Comparison of ENCODE assay signal across 16 cellular contexts in genomic region chr20:24098886-24099285, GRCh38.
A peak's percentile ranks its signal among the peaks of the same experiment; 100 is the strongest.
DNase-seq lines count a peak whose midpoint lies in the region; ATAC-seq and TF ChIP-seq lines count a peak whose summit lies in the region.
"Had no signal": no experiment of that assay in that cellular context is flagged by ENCODE, and none has a peak within 500 bp of the region (broad histone marks: within the 10 kb centered on the region; RNA-seq: fewer than 3 reads in every experiment).

No MANE protein-coding gene starts in this region.

- H3K4me3 Mint-ChIP-seq in HFFc6: no peak overlapping the region
- no peak overlapping the region for H3K4me3 Mint-ChIP-seq in natural killer cell
- H3K4me3 Mint-ChIP-seq: activated CD8-positive, alpha-beta T cell treated with anti-CD3 and anti-CD28 coated beads, Interleukin-2, amount 10 ng/mL, durations not matched to agents 7 days and 5 days had no signal

- peak overlapping the region; percentile 76 for H3K4me2 ChIP-seq in smooth muscle cell
- H3K4me2 ChIP-seq: BLaER1 treated with 17β-estradiol and CSF1 and Interleukin-3, amounts not matched to agents 10 nM and 100 nM had no signal

- H3K4me3 ChIP-seq in smooth muscle cell: no peak overlapping the region
- H3K4me3 ChIP-seq: BLaER1 treated with 17β-estradiol and CSF1 and Interleukin-3, amounts not matched to agents 10 nM and 100 nM; heart left ventricle had no signal

- TF ChIP-seq CTCF in HFFc6 (IDR thresholded peaks at IDR 0.05) (no peak), foreskin keratinocyte (conservative IDR thresholded peaks at IDR 0.05) (no peak), smooth muscle cell (IDR thresholded peaks at IDR 0.05; ENCODE audit: borderline replicate concordance, insufficient read depth, poor library complexity, severe bottlenecking) (no peak), natural killer cell (IDR thresholded peaks at IDR 0.05) (no peak)

- no peaks in the 10 kb centered on the region for H4K20me1 ChIP-seq in smooth muscle cell (ENCODE audit: low read depth)
- H4K20me1 ChIP-seq: BLaER1 treated with 17β-estradiol and CSF1 and Interleukin-3, amounts not matched to agents 10 nM and 100 nM had no signal

- H3K36me3 Mint-ChIP-seq in HFFc6 (ENCODE audit: low read depth) (no peaks in the 10 kb centered on the region), natural killer cell (no peaks in the 10 kb centered on the region)

- no peaks in the 10 kb centered on the region for H3K9me3 ChIP-seq in smooth muscle cell (replicated peaks; ENCODE audit: low read depth)
- H3K9me3 ChIP-seq: BLaER1 treated with 17β-estradiol and CSF1 and Interleukin-3, amounts not matched to agents 10 nM and 100 nM; heart left ventricle had no signal

- no peak overlapping the region for H2AFZ ChIP-seq in smooth muscle cell (ENCODE audit: low read depth)
- H2AFZ ChIP-seq: parathyroid adenoma had no signal

- H3K4me1 ChIP-seq in foreskin keratinocyte (peaks cover 30% of the 10 kb centered on the region), smooth muscle cell (ENCODE audit: low read depth) (peaks cover 26% of the 10 kb centered on the region)
- H3K4me1 ChIP-seq: heart left ventricle, parathyroid adenoma had no signal

- peak; percentile 16 for ATAC-seq in foreskin keratinocyte
- ATAC-seq in natural killer cell: no peak
- ATAC-seq: activated CD8-positive, alpha-beta T cell treated with anti-CD3 and anti-CD28 coated beads, Interleukin-2, amount 10 ng/mL, durations not matched to agents 7 days and 5 days; Panc1 had no signal

- intact Hi-C loops in natural killer cell (cut with micrococcal nuclease): no loop called here

- H3K27ac ChIP-seq in foreskin keratinocyte: no peak overlapping the region
- H3K27ac ChIP-seq in smooth muscle cell (ENCODE audit: low read depth): peak overlapping the region; percentile 84
- H3K27ac ChIP-seq: BLaER1 treated with 17β-estradiol and CSF1 and Interleukin-3, amounts not matched to agents 10 nM and 100 nM; heart left ventricle; parathyroid adenoma; WERI-Rb-1 had no signal

- H3K9me3 Mint-ChIP-seq in HFFc6: no peaks in the 10 kb centered on the region
- no peaks in the 10 kb centered on the region for H3K9me3 Mint-ChIP-seq in natural killer cell

- H3K27me3 Mint-ChIP-seq in HFFc6 (ENCODE audit: insufficient read depth) (peaks cover 5% of the 10 kb centered on the region; the same call in 1 of the 2 replicates), natural killer cell (ENCODE audit: low read depth in 2 of 2) (peaks cover 0 to 2% of the 10 kb centered on the region in 2 donors)

- H3K27ac Mint-ChIP-seq in HFFc6 (no peak overlapping the region), natural killer cell (no peak overlapping the region)
- H3K27ac Mint-ChIP-seq: activated CD8-positive, alpha-beta T cell treated with anti-CD3 and anti-CD28 coated beads, Interleukin-2, amount 10 ng/mL, durations not matched to agents 7 days and 5 days had no signal

- H3K79me2 ChIP-seq in smooth muscle cell (ENCODE audit: low read depth): no peaks in the 10 kb centered on the region
- H3K79me2 ChIP-seq: parathyroid adenoma had no signal

- H3K36me3 ChIP-seq in smooth muscle cell (ENCODE audit: low read depth): no peaks in the 10 kb centered on the region
- H3K36me3 ChIP-seq: BLaER1 treated with 17β-estradiol and CSF1 and Interleukin-3, amounts not matched to agents 10 nM and 100 nM; heart left ventricle; WERI-Rb-1 had no signal

- H3K27me3 ChIP-seq in foreskin keratinocyte (no peaks in the 10 kb centered on the region), smooth muscle cell (ENCODE audit: low read depth) (no peaks in the 10 kb centered on the region)
- H3K27me3 ChIP-seq: BLaER1 treated with 17β-estradiol and CSF1 and Interleukin-3, amounts not matched to agents 10 nM and 100 nM had no signal

- peak overlapping the region; percentile 20 for H3K9ac ChIP-seq in smooth muscle cell (ENCODE audit: low read depth)
- H3K9ac ChIP-seq: BLaER1 treated with 17β-estradiol and CSF1 and Interleukin-3, amounts not matched to agents 10 nM and 100 nM; parathyroid adenoma had no signal

- peaks cover 17% of the 10 kb centered on the region for H3K4me1 Mint-ChIP-seq in HFFc6 (ENCODE audit: low read depth)
- peaks cover 23 to 27% of the 10 kb centered on the region in 2 donors for H3K4me1 Mint-ChIP-seq in natural killer cell

- H3F3A ChIP-seq in smooth muscle cell (ENCODE audit: low read depth): peaks cover 21% of the 10 kb centered on the region

- peak; percentile 8 for DNase-seq in HFFc6
- DNase-seq in astrocyte of the hippocampus (ENCODE audit: low read depth, low spot score): peak; percentile 6
- peak in 1 of 2 donors; percentile 66 for DNase-seq in foreskin keratinocyte
- no peak for DNase-seq in smooth muscle cell (lab: John Stamatoyannopoulos, UW; ENCODE audit: unreplicated experiment)
- DNase-seq in SIG-M5 treated with dmso at 0.1 percent for 504 hours (lab: John Stamatoyannopoulos, UW; ENCODE audit: unreplicated experiment): no peak
- DNase-seq in activated naive CD4-positive, alpha-beta T cell treated with Interleukin-2 at 50 U/mL for 16 hours: no peak
- DNase-seq in natural killer cell: no peak
- DNase-seq: activated CD8-positive, alpha-beta T cell treated with anti-CD3 and anti-CD28 coated beads, Interleukin-2, amount 10 ng/mL, durations not matched to agents 7 days and 5 days; DMS153; heart left ventricle; NCI-H69; T-helper 1 cell; WERI-Rb-1 had no signal

- WGBS in smooth muscle cell (ENCODE audit: low lambda C conversion rate): 11% methylated on average over 3 of the region's 3 CpGs

Comparison
In these comparisons a context has a peak if more than half of its experiments do, and no peak if none do; other contexts are left out.
1. DNase-seq: peak in HFFc6 (single experiment) and astrocyte of the hippocampus (single experiment); none in smooth muscle cell (single experiment), SIG-M5 treated with dmso at 0.1 percent for 504 hours (single experiment), activated naive CD4-positive, alpha-beta T cell treated with Interleukin-2 at 50 U/mL for 16 hours (single experiment) and natural killer cell (single experiment).